In the genomic region with DNA sequence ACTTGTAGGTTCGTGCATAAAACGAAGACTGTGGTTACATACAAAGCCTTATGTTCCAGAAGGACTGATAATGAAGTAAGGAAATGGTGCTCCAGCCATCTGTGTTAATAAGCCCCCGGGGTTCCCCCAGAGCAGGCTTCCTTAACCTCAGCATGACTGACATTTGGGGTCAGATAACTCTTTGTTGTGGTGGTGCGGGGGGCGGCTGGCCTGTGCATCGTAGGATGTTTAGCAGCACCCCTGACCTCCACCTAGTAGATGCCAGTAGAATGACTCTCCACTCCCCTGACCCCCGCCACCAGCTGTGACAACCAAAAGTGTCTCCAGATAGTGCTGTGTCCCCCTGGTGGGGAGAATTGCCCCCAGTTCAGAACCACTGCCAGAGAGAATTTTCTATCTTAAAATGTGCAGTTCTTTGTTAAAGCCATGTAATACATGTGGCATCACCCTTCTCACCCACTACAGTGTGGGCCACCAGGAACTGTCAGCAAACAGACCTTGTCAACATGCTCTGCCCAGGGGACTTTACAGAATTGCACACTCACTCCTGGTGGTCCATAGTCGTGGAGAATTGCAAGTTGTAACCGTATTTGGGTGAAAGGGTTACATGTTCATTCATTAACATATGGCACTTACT, we compare ENCODE assay signal across 1 cellular context.
TF ChIP-seq lines count a peak whose summit lies in the region.

No MANE protein-coding gene starts in this region.

TF ChIP-seq in GM23338, 12 proteins besides CTCF, POLR2A, EP300 and RAD21 (continued from another document):
- TF ChIP-seq, protein P1, sequence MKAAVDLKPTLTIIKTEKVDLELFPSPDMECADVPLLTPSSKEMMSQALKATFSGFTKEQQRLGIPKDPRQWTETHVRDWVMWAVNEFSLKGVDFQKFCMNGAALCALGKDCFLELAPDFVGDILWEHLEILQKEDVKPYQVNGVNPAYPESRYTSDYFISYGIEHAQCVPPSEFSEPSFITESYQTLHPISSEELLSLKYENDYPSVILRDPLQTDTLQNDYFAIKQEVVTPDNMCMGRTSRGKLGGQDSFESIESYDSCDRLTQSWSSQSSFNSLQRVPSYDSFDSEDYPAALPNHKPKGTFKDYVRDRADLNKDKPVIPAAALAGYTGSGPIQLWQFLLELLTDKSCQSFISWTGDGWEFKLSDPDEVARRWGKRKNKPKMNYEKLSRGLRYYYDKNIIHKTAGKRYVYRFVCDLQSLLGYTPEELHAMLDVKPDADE (IDR thresholded peaks at IDR 0.05): no peak
- no peak for TF ChIP-seq CREB1 (CRISPR knock-in tag; IDR thresholded peaks at IDR 0.05; ENCODE audit: low read depth)
- TF ChIP-seq NANOG (IDR thresholded peaks at IDR 0.05; ENCODE audit: borderline replicate concordance): no peak
- TF ChIP-seq EZH2phosphoT487 (IDR thresholded peaks at IDR 0.05; ENCODE audit: unreplicated experiment): no peak
- TF ChIP-seq STAT1 (IDR thresholded peaks at IDR 0.05; ENCODE audit: unreplicated experiment): no peak
- no peak for TF ChIP-seq POLR2AphosphoS5 (IDR thresholded peaks at IDR 0.05; ENCODE audit: low read depth)
- no peak for TF ChIP-seq EZH2 (IDR thresholded peaks at IDR 0.05; ENCODE audit: low read depth, unreplicated experiment)
- TF ChIP-seq, protein P2, sequence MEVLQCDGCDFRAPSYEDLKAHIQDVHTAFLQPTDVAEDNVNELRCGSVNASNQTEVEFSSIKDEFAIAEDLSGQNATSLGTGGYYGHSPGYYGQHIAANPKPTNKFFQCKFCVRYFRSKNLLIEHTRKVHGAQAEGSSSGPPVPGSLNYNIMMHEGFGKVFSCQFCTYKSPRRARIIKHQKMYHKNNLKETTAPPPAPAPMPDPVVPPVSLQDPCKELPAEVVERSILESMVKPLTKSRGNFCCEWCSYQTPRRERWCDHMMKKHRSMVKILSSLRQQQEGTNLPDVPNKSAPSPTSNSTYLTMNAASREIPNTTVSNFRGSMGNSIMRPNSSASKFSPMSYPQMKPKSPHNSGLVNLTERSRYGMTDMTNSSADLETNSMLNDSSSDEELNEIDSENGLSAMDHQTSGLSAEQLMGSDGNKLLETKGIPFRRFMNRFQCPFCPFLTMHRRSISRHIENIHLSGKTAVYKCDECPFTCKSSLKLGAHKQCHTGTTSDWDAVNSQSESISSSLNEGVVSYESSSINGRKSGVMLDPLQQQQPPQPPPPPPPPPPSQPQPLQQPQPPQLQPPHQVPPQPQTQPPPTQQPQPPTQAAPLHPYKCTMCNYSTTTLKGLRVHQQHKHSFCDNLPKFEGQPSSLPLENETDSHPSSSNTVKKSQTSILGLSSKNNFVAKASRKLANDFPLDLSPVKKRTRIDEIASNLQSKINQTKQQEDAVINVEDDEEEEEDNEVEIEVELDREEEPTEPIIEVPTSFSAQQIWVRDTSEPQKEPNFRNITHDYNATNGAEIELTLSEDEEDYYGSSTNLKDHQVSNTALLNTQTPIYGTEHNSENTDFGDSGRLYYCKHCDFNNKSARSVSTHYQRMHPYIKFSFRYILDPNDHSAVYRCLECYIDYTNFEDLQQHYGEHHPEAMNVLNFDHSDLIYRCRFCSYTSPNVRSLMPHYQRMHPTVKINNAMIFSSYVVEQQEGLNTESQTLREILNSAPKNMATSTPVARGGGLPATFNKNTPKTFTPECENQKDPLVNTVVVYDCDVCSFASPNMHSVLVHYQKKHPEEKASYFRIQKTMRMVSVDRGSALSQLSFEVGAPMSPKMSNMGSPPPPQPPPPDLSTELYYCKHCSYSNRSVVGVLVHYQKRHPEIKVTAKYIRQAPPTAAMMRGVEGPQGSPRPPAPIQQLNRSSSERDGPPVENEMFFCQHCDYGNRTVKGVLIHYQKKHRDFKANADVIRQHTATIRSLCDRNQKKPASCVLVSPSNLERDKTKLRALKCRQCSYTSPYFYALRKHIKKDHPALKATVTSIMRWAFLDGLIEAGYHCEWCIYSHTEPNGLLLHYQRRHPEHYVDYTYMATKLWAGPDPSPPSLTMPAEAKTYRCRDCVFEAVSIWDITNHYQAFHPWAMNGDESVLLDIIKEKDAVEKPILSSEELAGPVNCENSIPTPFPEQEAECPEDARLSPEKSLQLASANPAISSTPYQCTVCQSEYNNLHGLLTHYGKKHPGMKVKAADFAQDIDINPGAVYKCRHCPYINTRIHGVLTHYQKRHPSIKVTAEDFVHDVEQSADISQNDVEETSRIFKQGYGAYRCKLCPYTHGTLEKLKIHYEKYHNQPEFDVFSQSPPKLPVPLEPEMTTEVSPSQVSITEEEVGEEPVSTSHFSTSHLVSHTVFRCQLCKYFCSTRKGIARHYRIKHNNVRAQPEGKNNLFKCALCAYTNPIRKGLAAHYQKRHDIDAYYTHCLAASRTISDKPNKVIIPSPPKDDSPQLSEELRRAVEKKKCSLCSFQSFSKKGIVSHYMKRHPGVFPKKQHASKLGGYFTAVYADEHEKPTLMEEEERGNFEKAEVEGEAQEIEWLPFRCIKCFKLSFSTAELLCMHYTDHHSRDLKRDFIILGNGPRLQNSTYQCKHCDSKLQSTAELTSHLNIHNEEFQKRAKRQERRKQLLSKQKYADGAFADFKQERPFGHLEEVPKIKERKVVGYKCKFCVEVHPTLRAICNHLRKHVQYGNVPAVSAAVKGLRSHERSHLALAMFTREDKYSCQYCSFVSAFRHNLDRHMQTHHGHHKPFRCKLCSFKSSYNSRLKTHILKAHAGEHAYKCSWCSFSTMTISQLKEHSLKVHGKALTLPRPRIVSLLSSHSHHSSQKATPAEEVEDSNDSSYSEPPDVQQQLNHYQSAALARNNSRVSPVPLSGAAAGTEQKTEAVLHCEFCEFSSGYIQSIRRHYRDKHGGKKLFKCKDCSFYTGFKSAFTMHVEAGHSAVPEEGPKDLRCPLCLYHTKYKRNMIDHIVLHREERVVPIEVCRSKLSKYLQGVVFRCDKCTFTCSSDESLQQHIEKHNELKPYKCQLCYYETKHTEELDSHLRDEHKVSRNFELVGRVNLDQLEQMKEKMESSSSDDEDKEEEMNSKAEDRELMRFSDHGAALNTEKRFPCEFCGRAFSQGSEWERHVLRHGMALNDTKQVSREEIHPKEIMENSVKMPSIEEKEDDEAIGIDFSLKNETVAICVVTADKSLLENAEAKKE (CRISPR knock-in tag; IDR thresholded peaks at IDR 0.05): no peak
- no peak for TF ChIP-seq JUNB (IDR thresholded peaks at IDR 0.05; ENCODE audit: unreplicated experiment)
- no peak for TF ChIP-seq ZNF114 (CRISPR knock-in tag; IDR thresholded peaks at IDR 0.05)
- TF ChIP-seq ZNF331 (CRISPR knock-in tag; IDR thresholded peaks at IDR 0.05; ENCODE audit: low read depth): no peak
